Comparison of ENCODE assay signal across 11 cellular contexts in genomic region chr19:17948967-17949930, GRCh38. TPM values are rescaled to one million over a fixed set of nuclear protein-coding genes. Genes with fewer than 3 reads are reported as not detected.
DNase-seq lines count a peak whose midpoint lies in the region; ATAC-seq and TF ChIP-seq lines count a peak whose summit lies in the region.
"Had no signal": no experiment of that assay in that cellular context is flagged by ENCODE, and none has a peak within 500 bp of the region (broad histone marks: within the 10 kb centered on the region; RNA-seq: fewer than 3 reads in every experiment).

No MANE protein-coding gene starts in this region.

- H3K27ac Mint-ChIP-seq in brain = peak overlapping the region; percentile 85 to 99 (median 97)

- H3K36me3 ChIP-seq in parathyroid adenoma (ENCODE audit: control insufficient read depth, insufficient read depth, low read length) = no peaks in the 10 kb centered on the region
- H3K36me3 ChIP-seq: prostate gland, uterus had no signal

- H3K9ac ChIP-seq in parathyroid adenoma = no peak overlapping the region

- H3K27me3 Mint-ChIP-seq in brain = peaks cover 6% of the 10 kb centered on the region

- no peak for TF ChIP-seq CTCF in brain (conservative IDR thresholded peaks at IDR 0.05)
- TF ChIP-seq CTCF in parathyroid adenoma (IDR thresholded peaks at IDR 0.05) = no peak

- peaks cover 63% of the 10 kb centered on the region for H3K4me1 Mint-ChIP-seq in brain

- no peak overlapping the region for H3K27ac ChIP-seq in parathyroid adenoma
- H3K27ac ChIP-seq: prostate gland had no signal

- peak overlapping the region; percentile 20 for H2AFZ ChIP-seq in parathyroid adenoma

- H3K4me3 ChIP-seq in parathyroid adenoma (ENCODE audit: low read depth, low read length) = no peak overlapping the region

- H3K4me1 ChIP-seq in parathyroid adenoma = peaks cover 14% of the 10 kb centered on the region
- H3K4me1 ChIP-seq: prostate gland had no signal

- no peaks in the 10 kb centered on the region for H3K36me3 Mint-ChIP-seq in brain

- no peaks in the 10 kb centered on the region for H3K9me3 ChIP-seq in parathyroid adenoma (ENCODE audit: control insufficient read depth, low read length)
- H3K9me3 ChIP-seq: prostate gland, uterus had no signal

- H3K4me2 ChIP-seq in parathyroid adenoma (ENCODE audit: low read length) = no peak overlapping the region

- DNase-seq in NCI-H1436 (lab: John Stamatoyannopoulos, UW) (peak; percentile 68), NCI-H1436 treated with DMSO at 0.1 percent for 48 hours (lab: John Stamatoyannopoulos, UW) (no peak), NCI-H1694 (lab: John Stamatoyannopoulos, UW) (peak; percentile 49), SIG-M5 (lab: John Stamatoyannopoulos, UW) (no peak), C1 segment of cervical spinal cord (lab: John Stamatoyannopoulos, UW) (no peak)
- DNase-seq: cortex of kidney had no signal

- H3K27me3 ChIP-seq in parathyroid adenoma (ENCODE audit: control insufficient read depth, insufficient read depth, low read length) = no peaks in the 10 kb centered on the region

- peak overlapping the region; percentile 79 to 90 (median 86) for H3K4me3 Mint-ChIP-seq in brain

- no peaks in the 10 kb centered on the region for H3K79me2 ChIP-seq in parathyroid adenoma

- no peak for ATAC-seq in GM21360 (IDR thresholded peaks at IDR 0.05; ENCODE audit: unreplicated experiment)

- H3K9me3 Mint-ChIP-seq in brain = peaks cover 0 to 4% (median 0%) of the 10 kb centered on the region in 5 experiments

RNA-seq across cellular contexts. Expression of gene CCDC124, which starts 16.4 kb away (rescaled TPM):
- polyA plus RNA-seq in brain (ENCODE audit: insufficient read depth, low read depth, low replicate concordance) = 156 TPM

RNA-seq across cellular contexts. Expression of gene KCNN1, which starts 17.7 kb away (rescaled TPM):
- polyA plus RNA-seq in brain (ENCODE audit: insufficient read depth, low read depth, low replicate concordance) = 25.3 TPM

RNA-seq across cellular contexts. Expression of gene ARRDC2, which starts 58.7 kb away (rescaled TPM):
- 36.6 TPM for polyA plus RNA-seq in brain (ENCODE audit: insufficient read depth, low read depth, low replicate concordance)

Comparison
In these comparisons a context has a peak if more than half of its experiments do, and no peak if none do; other contexts are left out.
1. DNase-seq: peak in NCI-H1436 (single experiment) and NCI-H1694 (single experiment); none in NCI-H1436 treated with DMSO at 0.1 percent for 48 hours (single experiment), SIG-M5 (single experiment) and C1 segment of cervical spinal cord (0 of 14).